16 cellular contexts compared by ENCODE assay signal in the genomic region with DNA sequence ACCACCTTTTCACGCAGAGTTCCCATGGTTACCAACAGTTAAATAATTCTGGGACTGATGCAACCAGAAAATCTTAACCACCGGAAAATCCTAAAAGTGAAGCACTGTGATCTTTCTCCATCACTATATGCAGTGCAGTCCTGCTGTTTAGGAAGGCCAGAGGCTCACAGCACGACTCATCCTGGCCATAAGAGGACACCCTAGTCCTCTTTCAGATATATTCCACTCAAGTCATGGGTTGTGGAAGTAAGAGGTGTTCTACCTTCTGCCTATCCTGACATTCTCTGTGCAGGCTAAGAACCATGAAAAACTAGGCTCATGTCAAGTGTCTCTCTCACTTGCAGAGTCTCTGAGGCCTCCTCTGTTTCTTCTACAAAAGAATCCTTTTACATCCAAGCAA.
DNase-seq lines count a peak whose midpoint lies in the region; ATAC-seq, FAIRE-seq and TF ChIP-seq lines count a peak whose summit lies in the region.
"Had no signal": no experiment of that assay in that cellular context is flagged by ENCODE, and none has a peak within 500 bp of the region (broad histone marks: within the 10 kb centered on the region; RNA-seq: fewer than 3 reads in every experiment).

No MANE protein-coding gene starts in this region.

- peaks cover 29% of the 10 kb centered on the region for H4K20me1 ChIP-seq in astrocyte (ENCODE audit: insufficient read depth, low read length)
- peaks cover 9% of the 10 kb centered on the region for H4K20me1 ChIP-seq in osteoblast (ENCODE audit: insufficient read depth, low read length)

- H3K4me3 Mint-ChIP-seq in HFFc6 (0 out of 2 replicates have a peak overlapping the region, but pooled peaks have one; percentile 2), astrocyte (ENCODE audit: unreplicated experiment) (no peak overlapping the region), endodermal cell (no peak overlapping the region)
- H3K4me3 Mint-ChIP-seq: CD8-positive, alpha-beta T cell; GM23338 had no signal

- peaks cover 63% of the 10 kb centered on the region for H3K36me3 Mint-ChIP-seq in HFFc6 (ENCODE audit: low read depth)
- peaks cover 45% of the 10 kb centered on the region for H3K36me3 Mint-ChIP-seq in astrocyte (ENCODE audit: low read depth, unreplicated experiment)
- H3K36me3 Mint-ChIP-seq in endodermal cell (ENCODE audit: low read depth): peaks cover 70% of the 10 kb centered on the region

- H3K27me3 ChIP-seq in astrocyte (ENCODE audit: insufficient read depth, low read length) (no peaks in the 10 kb centered on the region), endodermal cell (ENCODE audit: control insufficient read depth, insufficient read depth, low read length, poor library complexity, severe bottlenecking) (no peaks in the 10 kb centered on the region), osteoblast (ENCODE audit: insufficient read depth, low read length) (no peaks in the 10 kb centered on the region)
- H3K27me3 ChIP-seq: BE2C had no signal

- no peak for DNase-seq in HFFc6
- no peak for DNase-seq in astrocyte (ENCODE audit: low read depth)
- peak; percentile 3 for DNase-seq in endodermal cell
- peak; percentile 71 for DNase-seq in osteoblast (ENCODE audit: insufficient read length, low spot score, missing footprints)
- no peak for DNase-seq in stimulated activated naive CD8-positive, alpha-beta T cell treated with anti-CD3 and anti-CD28 coated beads, Interleukin-15, Interleukin-2, amounts not matched to agents 100 U/mL and 50 U/mL, for 24 hours
- DNase-seq: 8988T; BE2C; Caco-2; CD8-positive, alpha-beta T cell; DMS53; GF-D8; H7 had no signal

- H3K4me1 ChIP-seq in astrocyte (ENCODE audit: insufficient read depth, low read length) (no peaks in the 10 kb centered on the region), endodermal cell (ENCODE audit: control insufficient read depth, insufficient read depth, low read length) (peaks cover 13% of the 10 kb centered on the region), osteoblast (ENCODE audit: insufficient read depth, low read length) (no peaks in the 10 kb centered on the region)
- H3K4me1 ChIP-seq: BE2C, Caco-2 had no signal

- H3K27me3 Mint-ChIP-seq in HFFc6 (ENCODE audit: insufficient read depth) (peaks cover 13% of the 10 kb centered on the region), astrocyte (ENCODE audit: low read depth, unreplicated experiment) (no peaks in the 10 kb centered on the region), endodermal cell (ENCODE audit: insufficient read depth) (no peaks in the 10 kb centered on the region)

- no peak for FAIRE-seq in astrocyte (lab: Jason Lieb, UNC)

- H2AFZ ChIP-seq in astrocyte (ENCODE audit: low read depth, low read length): no peak overlapping the region
- H2AFZ ChIP-seq in osteoblast (ENCODE audit: low read length): no peak overlapping the region
- H2AFZ ChIP-seq: GM23338 had no signal

- H3K27ac Mint-ChIP-seq in HFFc6: peak overlapping the region; percentile 51
- H3K27ac Mint-ChIP-seq in astrocyte (ENCODE audit: unreplicated experiment): peak overlapping the region; percentile 59
- no peak overlapping the region for H3K27ac Mint-ChIP-seq in endodermal cell
- H3K27ac Mint-ChIP-seq: CD8-positive, alpha-beta T cell; GM23338 had no signal

- H3K27ac ChIP-seq in astrocyte (ENCODE audit: low read depth, low read length): no peak overlapping the region
- H3K27ac ChIP-seq in endodermal cell (ENCODE audit: low read depth, low read length): no peak overlapping the region
- H3K27ac ChIP-seq in osteoblast (ENCODE audit: low read depth, low read length): no peak overlapping the region
- H3K27ac ChIP-seq: C4-2B had no signal

- H3K9me3 Mint-ChIP-seq in HFFc6: no peaks in the 10 kb centered on the region
- H3K9me3 Mint-ChIP-seq in astrocyte (ENCODE audit: unreplicated experiment): no peaks in the 10 kb centered on the region
- no peaks in the 10 kb centered on the region for H3K9me3 Mint-ChIP-seq in endodermal cell
- H3K9me3 Mint-ChIP-seq: CD8-positive, alpha-beta T cell; GM23338 had no signal

- H3K4me1 Mint-ChIP-seq in HFFc6 (ENCODE audit: low read depth) (peaks cover 7% of the 10 kb centered on the region), astrocyte (ENCODE audit: low read depth, unreplicated experiment) (peaks cover 17% of the 10 kb centered on the region), endodermal cell (peaks cover 13% of the 10 kb centered on the region)

- no peak for TF ChIP-seq CTCF in HFFc6 (IDR thresholded peaks at IDR 0.05)
- TF ChIP-seq CTCF in astrocyte (IDR thresholded peaks at IDR 0.05; ENCODE audit: insufficient read depth, low read depth, low read length): no peak
- TF ChIP-seq CTCF in endodermal cell (conservative IDR thresholded peaks at IDR 0.05): no peak
- TF ChIP-seq CTCF in osteoblast (IDR thresholded peaks at IDR 0.05; ENCODE audit: extremely low read depth, low read depth, low read length): no peak

- H3K79me2 ChIP-seq in astrocyte (ENCODE audit: insufficient read depth, low read length) (peaks cover 9% of the 10 kb centered on the region), osteoblast (ENCODE audit: insufficient read depth, low read length) (peaks cover 3% of the 10 kb centered on the region)

- H3K9me3 ChIP-seq in astrocyte (ENCODE audit: insufficient read depth, low read depth, low read length): no peaks in the 10 kb centered on the region
- H3K9me3 ChIP-seq in endodermal cell (ENCODE audit: control insufficient read depth, low read length): no peaks in the 10 kb centered on the region
- H3K9me3 ChIP-seq in osteoblast (ENCODE audit: low read depth, low read length): no peaks in the 10 kb centered on the region
- H3K9me3 ChIP-seq: BE2C, Caco-2 had no signal

- H3K4me3 ChIP-seq in astrocyte (ENCODE audit: insufficient read depth, low read depth, low read length): no peak overlapping the region
- H3K4me3 ChIP-seq in endodermal cell (ENCODE audit: low read length): no peak overlapping the region
- H3K4me3 ChIP-seq in osteoblast (ENCODE audit: insufficient read depth, low read length): no peak overlapping the region
- H3K4me3 ChIP-seq: GM23338 had no signal

- H3K9ac ChIP-seq in astrocyte (ENCODE audit: low read length): no peak overlapping the region
- H3K9ac ChIP-seq in endodermal cell (ENCODE audit: extremely low read depth, low read length, poor library complexity, severe bottlenecking): no peak overlapping the region

- ATAC-seq in HG02840 (IDR thresholded peaks at IDR 0.05; ENCODE audit: low FRiP score, unreplicated experiment) (no peak), GM21360 (IDR thresholded peaks at IDR 0.05; ENCODE audit: unreplicated experiment) (no peak)
- ATAC-seq in stimulated activated naive CD8-positive, alpha-beta T cell treated with anti-CD3 and anti-CD28 coated beads, Interleukin-15, Interleukin-2, amounts not matched to agents 100 U/mL and 50 U/mL, for 24 hours: no peak
- ATAC-seq: CD8-positive, alpha-beta T cell; GM23338 had no signal

- H3K4me2 ChIP-seq in astrocyte (ENCODE audit: low read length) (no peak overlapping the region), osteoblast (ENCODE audit: insufficient read depth, low read length) (no peak overlapping the region)
- H3K4me2 ChIP-seq: GM23338 had no signal

- H3K36me3 ChIP-seq in astrocyte (ENCODE audit: insufficient read depth, low read length) (peaks cover 63% of the 10 kb centered on the region), endodermal cell (ENCODE audit: control insufficient read depth, insufficient read depth, low read length) (peaks cover 87% of the 10 kb centered on the region), osteoblast (ENCODE audit: insufficient read depth, low read length) (peaks cover 74% of the 10 kb centered on the region)

- 93 to 100% methylated on average over 1 to 3 of the region's 3 CpGs for WGBS in endodermal cell (ENCODE audit: insufficient coverage in 1 of 2, insufficient read length in 1 of 2), 2 experiments

Comparison
In these comparisons a context has a peak if more than half of its experiments do, and no peak if none do; other contexts are left out.
1. DNase-seq: peak in endodermal cell (single experiment) and osteoblast (single experiment); none in HFFc6 (single experiment), astrocyte (single experiment) and stimulated activated naive CD8-positive, alpha-beta T cell treated with anti-CD3 and anti-CD28 coated beads, Interleukin-15, Interleukin-2, amounts not matched to agents 100 U/mL and 50 U/mL, for 24 hours (single experiment).